ENCODE assay signal across 8 cellular contexts in the genomic region with DNA sequence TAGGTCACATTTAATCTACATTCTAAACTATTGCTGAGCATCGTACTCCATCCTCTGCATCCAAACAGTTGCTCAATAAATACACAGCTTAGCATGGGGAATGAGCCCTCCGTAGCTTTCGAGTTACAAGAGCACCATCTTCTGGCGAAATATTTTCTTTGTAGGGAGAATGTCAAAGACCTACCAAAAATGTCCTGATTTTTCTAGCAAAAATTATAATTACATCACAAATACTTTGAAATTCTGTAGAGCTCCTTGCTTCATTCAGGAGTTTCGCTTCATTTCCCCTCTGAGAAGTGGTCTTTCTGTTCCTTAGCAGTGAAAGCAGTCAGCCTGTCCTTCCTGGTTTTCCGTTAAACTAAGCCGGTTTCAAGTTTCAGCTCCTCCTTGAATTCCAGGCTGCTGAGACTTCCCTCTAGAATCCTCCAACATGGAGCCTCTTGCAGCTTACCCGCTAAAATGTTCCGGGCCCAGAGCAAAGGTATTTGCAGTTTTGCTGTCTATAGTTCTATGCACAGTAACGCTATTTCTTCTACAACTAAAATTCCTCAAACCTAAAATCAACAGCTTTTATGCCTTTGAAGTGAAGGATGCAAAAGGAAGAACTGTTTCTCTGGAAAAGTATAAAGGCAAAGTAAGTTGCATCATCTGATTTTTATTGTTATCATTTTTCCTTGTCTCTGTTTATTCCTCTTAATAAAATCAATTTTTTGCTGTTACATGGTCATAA. TPM values are rescaled to one million over a fixed set of nuclear protein-coding genes. Genes with fewer than 3 reads are reported as not detected.
DNase-seq lines count a peak whose midpoint lies in the region; ATAC-seq and TF ChIP-seq lines count a peak whose summit lies in the region.
"Had no signal": no experiment of that assay in that cellular context is flagged by ENCODE, and none has a peak within 500 bp of the region (broad histone marks: within the 10 kb centered on the region; RNA-seq: fewer than 3 reads in every experiment).

TSS of gene GPX8 (plus strand) at position 409 of the 730 bp plus-strand sequence. CDS start at position 431, 22 bp downstream.

- H3K4me3 Mint-ChIP-seq in T-cell, result no peak within 1 kb of the TSS
- peak within 1 kb of the TSS; percentile 93 for H3K4me3 Mint-ChIP-seq in nephron progenitor cell

- TF ChIP-seq CTCF in LNCAP (IDR thresholded peaks at IDR 0.05), result peak; percentile 72; the same call in 1 of the 2 replicates
- peak; percentile 46 for TF ChIP-seq CTCF in nephron progenitor cell (IDR thresholded peaks at IDR 0.05)

- peaks cover 21 to 32% of the 10 kb centered on the region in 2 donors for H3K27me3 Mint-ChIP-seq in T-cell
- H3K27me3 Mint-ChIP-seq in nephron progenitor cell (ENCODE audit: low read depth, poor library complexity), result peaks cover 16% of the 10 kb centered on the region

- peaks cover 0 to 6% (median 0%) of the 10 kb centered on the region in 3 donors for H3K9me3 Mint-ChIP-seq in T-cell
- peaks cover 8% of the 10 kb centered on the region for H3K9me3 Mint-ChIP-seq in nephron progenitor cell
- H3K9me3 Mint-ChIP-seq: activated naive CD4-positive, alpha-beta T cell treated with anti-CD3 and anti-CD28 coated beads, Interleukin-2, amount 50 U/mL, for 72 hours had no signal

- CTCF ChIA-PET in T-cell (lab: Charles Lee), result interaction anchor here (0.6 to 4.2 kb wide), 34 partner anchors 8 to 1277 kb away, joined by 3 to 120 read pairs (median 4); partner anchors contain the start of gene SNX18 (in 1 of the 2)

- peak; percentile 85 for DNase-seq in ELF-1 (ENCODE audit: low read depth, low spot score)
- peak in 7 of 34 experiments; percentile 8 to 35 (median 18) for DNase-seq in T-cell
- DNase-seq in fibroblast of the conjunctiva (ENCODE audit: low read depth), result peak; percentile 85
- peak; percentile 40 for DNase-seq in nephron progenitor cell
- no peak for DNase-seq in NCI-H128 (lab: John Stamatoyannopoulos, UW; ENCODE audit: unreplicated experiment)
- DNase-seq in NCI-H146 treated with DMSO at 0.1 percent for 48 hours (lab: John Stamatoyannopoulos, UW; ENCODE audit: unreplicated experiment), result no peak

- POLR2A ChIA-PET in T-cell (lab: Charles Lee), result no interaction called here

- peak; percentile 63 to 81 (median 66) for ATAC-seq in T-cell (replicated peaks in 1 of 4)

- no peak within 1 kb of the TSS for H3K27ac Mint-ChIP-seq in T-cell
- H3K27ac Mint-ChIP-seq in nephron progenitor cell, result peak within 1 kb of the TSS; percentile 95
- H3K27ac Mint-ChIP-seq: activated naive CD4-positive, alpha-beta T cell treated with anti-CD3 and anti-CD28 coated beads, Interleukin-2, amount 50 U/mL, for 72 hours had no signal

- no peaks in the 10 kb centered on the region for H3K36me3 Mint-ChIP-seq in T-cell
- H3K36me3 Mint-ChIP-seq in nephron progenitor cell (ENCODE audit: low read depth), result peaks cover 21% of the 10 kb centered on the region

- H3K4me1 Mint-ChIP-seq in T-cell, result no peaks in the 10 kb centered on the region
- H3K4me1 Mint-ChIP-seq in nephron progenitor cell, result peaks cover 16% of the 10 kb centered on the region

RNA-seq across cellular contexts. Expression of gene GPX8, which starts in this region (rescaled TPM):
- under 1 TPM in 1 of 5 donors, not detected in 4; 0.20 TPM for total RNA-seq in T-cell
- total RNA-seq: activated naive CD4-positive, alpha-beta T cell treated with anti-CD3 and anti-CD28 coated beads, Interleukin-2, amount 50 U/mL, for 72 hours had no signal

Comparison
In these comparisons a context has a peak if more than half of its experiments do, and no peak if none do; other contexts are left out.
1. Peak in ATAC-seq in T-cell; RNA of the gene not detected or under 1 TPM.
2. DNase-seq: peak in ELF-1 (single experiment), fibroblast of the conjunctiva (single experiment) and nephron progenitor cell (single experiment); none in NCI-H128 (single experiment) and NCI-H146 treated with DMSO at 0.1 percent for 48 hours (single experiment).